16 cellular contexts compared by ENCODE assay signal in genomic region chr19:5002143-5002542, GRCh38. TPM values are rescaled to one million over a fixed set of nuclear protein-coding genes. Genes with fewer than 3 reads are reported as not detected.
DNase-seq lines count a peak whose midpoint lies in the region; ATAC-seq and TF ChIP-seq lines count a peak whose summit lies in the region.
"Had no signal": no experiment of that assay in that cellular context is flagged by ENCODE, and none has a peak within 500 bp of the region (broad histone marks: within the 10 kb centered on the region; RNA-seq: fewer than 3 reads in every experiment).

No MANE protein-coding gene starts in this region.

- H3K4me1 ChIP-seq in neuronal stem cell (ENCODE audit: control insufficient read depth in 2 of 2, insufficient read depth in 1 of 2, low read depth in 1 of 2, low read length in 2 of 2): peaks cover 0 to 3% of the 10 kb centered on the region in 2 donors

- no CpG with 5 or more reads among the region's 4 CpGs for WGBS in neuronal stem cell (ENCODE audit: extremely low coverage in 2 of 2, insufficient read length in 2 of 2, insufficient replicate concordance in 1 of 2), 2 donors

- H3K4me3 ChIP-seq in BJ (ENCODE audit: low read depth, low read length) (no peak overlapping the region), neuronal stem cell (ENCODE audit: low read length in 2 of 2) (no peak overlapping the region)
- H3K4me3 ChIP-seq: colonic mucosa, heart right ventricle, psoas muscle, SK-N-MC, tibial artery had no signal

- no peak overlapping the region for H3K4ac ChIP-seq in neuronal stem cell (ENCODE audit: low read length)

- H3K9me3 ChIP-seq in neuronal stem cell (replicated peaks in 1 of 2; ENCODE audit: control insufficient read depth in 2 of 2, insufficient read depth in 1 of 2, low read depth in 1 of 2, low read length in 2 of 2): peaks cover 0 to 8% of the 10 kb centered on the region in 2 donors
- H3K9me3 ChIP-seq: colonic mucosa, heart right ventricle, psoas muscle, tibial artery had no signal

- peak overlapping the region; percentile 34 for H3K4me3 Mint-ChIP-seq in central memory CD8-positive, alpha-beta T cell
- H3K4me3 Mint-ChIP-seq: CD8-positive, alpha-beta T cell had no signal

- H4K8ac ChIP-seq in neuronal stem cell (ENCODE audit: low read depth, low read length): no peak overlapping the region

- no peak overlapping the region for H3K23ac ChIP-seq in neuronal stem cell (ENCODE audit: low read depth, low read length, poor library complexity)

- peaks cover 45% of the 10 kb centered on the region for H3K4me1 Mint-ChIP-seq in central memory CD8-positive, alpha-beta T cell

- H3K27ac Mint-ChIP-seq in central memory CD8-positive, alpha-beta T cell (ENCODE audit: low read depth): no peak overlapping the region
- H3K27ac Mint-ChIP-seq: CD8-positive, alpha-beta T cell had no signal

- no peak overlapping the region for H3K4me2 ChIP-seq in neuronal stem cell (ENCODE audit: insufficient read depth, low read length, poor library complexity, severe bottlenecking)

- H2BK120ac ChIP-seq in neuronal stem cell (ENCODE audit: low read depth, low read length): no peak overlapping the region

- H2BK12ac ChIP-seq in neuronal stem cell (ENCODE audit: low read length): no peak overlapping the region

- no peak overlapping the region for H2AK5ac ChIP-seq in neuronal stem cell (ENCODE audit: low read depth, low read length)

- TF ChIP-seq CTCF in BJ (IDR thresholded peaks at IDR 0.05; ENCODE audit: insufficient read depth, low read depth, low read length): no peak

- no peak for ATAC-seq in central memory CD8-positive, alpha-beta T cell (replicated peaks; ENCODE audit: extremely low read depth, poor library complexity, severe bottlenecking)
- no peak for ATAC-seq in GM18909 (IDR thresholded peaks at IDR 0.05; ENCODE audit: poor library complexity, unreplicated experiment)

- no peak overlapping the region for H3K9ac ChIP-seq in neuronal stem cell (ENCODE audit: low read depth, low read length, poor library complexity)

- H2AFZ ChIP-seq in neuronal stem cell (ENCODE audit: low read length): no peak overlapping the region

- no peak overlapping the region for H2BK5ac ChIP-seq in neuronal stem cell (ENCODE audit: low read length)

- H3K27ac ChIP-seq in neuronal stem cell (replicated peaks; ENCODE audit: low read length): no peak overlapping the region
- H3K27ac ChIP-seq: colonic mucosa, psoas muscle, SK-N-MC had no signal

- CTCF ChIA-PET in BJ (lab: Yijun Ruan, JAX): interaction anchor here (0.6 to 2.2 kb wide), 17 partner anchors 8 to 193 kb away, joined by 3 to 17 read pairs (median 6); partner anchors contain the start of gene PLIN3

- H3K36me3 Mint-ChIP-seq in central memory CD8-positive, alpha-beta T cell (ENCODE audit: insufficient read depth): peaks cover 3% of the 10 kb centered on the region

- no peaks in the 10 kb centered on the region for H3K9me3 Mint-ChIP-seq in central memory CD8-positive, alpha-beta T cell
- H3K9me3 Mint-ChIP-seq: CD8-positive, alpha-beta T cell had no signal

- peaks cover 19% of the 10 kb centered on the region for H3K79me1 ChIP-seq in neuronal stem cell (ENCODE audit: low read depth, low read length)

- DNase-seq in BJ (ENCODE audit: low read depth) (peak; percentile 43), M059J (ENCODE audit: low read depth) (peak; percentile 90), myocyte (ENCODE audit: low read depth) (peak; percentile 71), neuronal stem cell (ENCODE audit: low spot score) (no peak), NCI-H2196 treated with DMSO at 0.1 percent for 48 hours (lab: John Stamatoyannopoulos, UW; ENCODE audit: unreplicated experiment) (no peak)
- DNase-seq in central memory CD8-positive, alpha-beta T cell (ENCODE audit: low spot score in 2 of 2): no peak
- DNase-seq in effector CD4-positive, alpha-beta T cell: no peak
- DNase-seq: activated gamma-delta T cell treated with Interleukin-2 at 50 U/mL for 16 hours, colonic mucosa, heart right ventricle, NCI-H510A, psoas muscle, tibial artery had no signal

- H2BK15ac ChIP-seq in neuronal stem cell (ENCODE audit: low read length): no peak overlapping the region

- H4K91ac ChIP-seq in neuronal stem cell (ENCODE audit: low read depth, low read length, poor library complexity): no peak overlapping the region

- H3K27me3 ChIP-seq in BJ (ENCODE audit: control insufficient read depth, insufficient read depth, low read length) (no peaks in the 10 kb centered on the region), neuronal stem cell (ENCODE audit: control insufficient read depth in 3 of 3, insufficient read depth in 3 of 3, low read depth in 1 of 3, low read length in 3 of 3) (no peaks in the 10 kb centered on the region)
- H3K27me3 ChIP-seq: colonic mucosa, heart right ventricle, tibial artery had no signal

- no peaks in the 10 kb centered on the region for H3K27me3 Mint-ChIP-seq in central memory CD8-positive, alpha-beta T cell

- H3K18ac ChIP-seq in neuronal stem cell (ENCODE audit: low read length): no peak overlapping the region

- POLR2A ChIA-PET in BJ (lab: Charles Lee): no interaction called here

- no peak overlapping the region for H3K14ac ChIP-seq in neuronal stem cell (ENCODE audit: low read length)

- H3K36me3 ChIP-seq in BJ (ENCODE audit: control insufficient read depth, insufficient read depth, low read length) (peaks cover 6% of the 10 kb centered on the region), neuronal stem cell (replicated peaks in 1 of 2; ENCODE audit: control insufficient read depth in 2 of 2, insufficient read depth in 2 of 2, low read length in 2 of 2) (peaks cover 3 to 20% of the 10 kb centered on the region in 2 donors)
- H3K36me3 ChIP-seq: colonic mucosa had no signal

RNA-seq across cellular contexts. Expression of gene KDM4B, which starts 33.2 kb away (rescaled TPM):
- polyA plus RNA-seq in BJ (2011; rRNA removed): 10.5 and 15.2 TPM in 2 replicates
- 32.3 and 40.0 TPM in 2 replicates for polyA minus RNA-seq in BJ (2011; rRNA and poly(A)+ RNA removed)
- total RNA-seq in M059J (2014; rRNA removed; shearing (Covaris generic)): 9.8 and 24.9 TPM in 2 replicates
- 25.8 and 41.9 TPM in 2 replicates for total RNA-seq in myocyte
- polyA plus RNA-seq in myocyte (2012): 51.5 TPM
- 17.8 TPM for polyA plus RNA-seq in neuronal stem cell (2013, experiment 1 of 2)
- 18.4 TPM for polyA plus RNA-seq in neuronal stem cell (2013, experiment 2 of 2)

Comparison
In these comparisons a context has a peak if more than half of its experiments do, and no peak if none do; other contexts are left out.
1. DNase-seq: peak in BJ (single experiment), M059J (single experiment) and myocyte (single experiment); none in central memory CD8-positive, alpha-beta T cell (0 of 2), effector CD4-positive, alpha-beta T cell (single experiment), neuronal stem cell (single experiment) and NCI-H2196 treated with DMSO at 0.1 percent for 48 hours (single experiment).